ENCODE assay signal across 8 cellular contexts in the genomic region with DNA sequence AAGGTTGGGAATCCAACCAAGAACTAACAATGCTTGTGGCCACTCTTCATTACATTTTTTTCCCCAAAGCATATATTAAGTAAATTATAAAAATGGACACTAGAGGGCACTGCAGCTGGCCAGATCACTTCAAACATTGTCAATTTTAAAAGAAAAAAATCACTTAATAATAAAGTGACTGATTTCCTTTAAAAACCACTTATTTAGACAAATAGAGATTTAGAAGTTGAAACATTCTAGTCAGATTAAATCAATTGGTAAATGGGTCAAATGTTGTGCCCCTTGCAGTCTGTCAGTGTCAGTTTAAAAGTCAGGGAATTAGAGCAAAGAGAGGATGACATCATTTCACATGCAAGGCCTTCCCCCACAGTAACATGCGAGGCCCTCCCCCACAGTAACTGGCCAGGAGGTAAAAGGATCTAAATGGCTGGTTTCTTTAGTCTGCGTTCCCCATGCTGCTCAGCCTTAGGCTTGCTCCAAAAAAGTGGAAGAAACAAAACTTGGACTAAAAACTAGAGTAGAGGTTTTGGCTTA.
A peak's percentile ranks its signal among the peaks of the same experiment; 100 is the strongest.
DNase-seq lines count a peak whose midpoint lies in the region; ATAC-seq and TF ChIP-seq lines count a peak whose summit lies in the region.

No MANE protein-coding gene starts in this region.

- ATAC-seq in memory B cell (ENCODE audit: low read depth): peak; percentile 42
- ATAC-seq in stimulated activated naive CD8-positive, alpha-beta T cell treated with anti-CD3 and anti-CD28 coated beads, Interleukin-15, amount 100 ng/mL, for 72 hours: no peak
- ATAC-seq in stimulated activated memory B cell treated with anti-CD40 and anti-IgM and Interleukin-4, amounts not matched to agents 10 μg/mL and 1 μg/mL and 100 μg/mL, for 72 hours: no peak

- TF ChIP-seq CTCF in chondrocyte (IDR thresholded peaks at IDR 0.05): peak; percentile 97

- DNase-seq in CD1c-positive myeloid dendritic cell (ENCODE audit: extremely low spot score) (peak; percentile 90), HEK293T (ENCODE audit: extremely low spot score) (peak; percentile 64), NCI-H82 treated with DMSO at 0.1 percent for 48 hours (lab: John Stamatoyannopoulos, UW; ENCODE audit: unreplicated experiment) (peak; percentile 29), chondrocyte (ENCODE audit: low spot score) (no peak), memory B cell (ENCODE audit: low spot score in 2 of 2) (peak in 1 of 2 donors; percentile 36)
- no peak for DNase-seq in effector CD8-positive, alpha-beta T cell (lab: John Stamatoyannopoulos, UW)
- no peak for DNase-seq in stimulated activated naive CD8-positive, alpha-beta T cell treated with anti-CD3 and anti-CD28 coated beads, Interleukin-15, amount 100 ng/mL, for 72 hours

- H3K4me1 Mint-ChIP-seq in chondrocyte (ENCODE audit: low read depth) (peaks cover 5% of the 10 kb centered on the region), memory B cell (peaks cover 14% of the 10 kb centered on the region)
- H3K4me1 Mint-ChIP-seq in stimulated activated naive CD8-positive, alpha-beta T cell treated with anti-CD3 and anti-CD28 coated beads, Interleukin-15, amount 100 ng/mL, for 72 hours: no peaks in the 10 kb centered on the region
- peaks cover 23% of the 10 kb centered on the region for H3K4me1 Mint-ChIP-seq in stimulated activated memory B cell treated with anti-CD40 and anti-IgM and Interleukin-4, amounts not matched to agents 10 μg/mL and 1 μg/mL and 100 μg/mL, for 72 hours

- H3K27me3 Mint-ChIP-seq in chondrocyte (ENCODE audit: low read depth): peaks cover 22% of the 10 kb centered on the region
- H3K27me3 Mint-ChIP-seq in memory B cell: no peaks in the 10 kb centered on the region
- peaks cover 22% of the 10 kb centered on the region for H3K27me3 Mint-ChIP-seq in stimulated activated naive CD8-positive, alpha-beta T cell treated with anti-CD3 and anti-CD28 coated beads, Interleukin-15, amount 100 ng/mL, for 72 hours
- H3K27me3 Mint-ChIP-seq in stimulated activated memory B cell treated with anti-CD40 and anti-IgM and Interleukin-4, amounts not matched to agents 10 μg/mL and 1 μg/mL and 100 μg/mL, for 72 hours: no peaks in the 10 kb centered on the region

- no peak overlapping the region for H3K4me3 Mint-ChIP-seq in chondrocyte (ENCODE audit: unreplicated experiment)
- H3K4me3 Mint-ChIP-seq in memory B cell: no peak overlapping the region
- H3K4me3 Mint-ChIP-seq in stimulated activated naive CD8-positive, alpha-beta T cell treated with anti-CD3 and anti-CD28 coated beads, Interleukin-15, amount 100 ng/mL, for 72 hours: no peak overlapping the region
- H3K4me3 Mint-ChIP-seq in stimulated activated memory B cell treated with anti-CD40 and anti-IgM and Interleukin-4, amounts not matched to agents 10 μg/mL and 1 μg/mL and 100 μg/mL, for 72 hours: no peak overlapping the region

- CTCF ChIA-PET in HEK293T (lab: Yijun Ruan, JAX): interaction anchor here (0.6 kb wide), 1 partner anchor 321 kb away, joined by 3 read pairs; no protein-coding TSS in a partner anchor

- POLR2A ChIA-PET in HEK293T (lab: Yijun Ruan, JAX): interaction anchor here (1.2 to 1.5 kb wide), 3 partner anchors 171 to 474 kb away, joined by 3 to 5 read pairs (median 4); no protein-coding TSS in a partner anchor

- H3K36me3 Mint-ChIP-seq in chondrocyte (ENCODE audit: low read depth): peaks cover 1% of the 10 kb centered on the region
- peaks cover 4% of the 10 kb centered on the region for H3K36me3 Mint-ChIP-seq in memory B cell
- peaks cover 15% of the 10 kb centered on the region for H3K36me3 Mint-ChIP-seq in stimulated activated memory B cell treated with anti-CD40 and anti-IgM and Interleukin-4, amounts not matched to agents 10 μg/mL and 1 μg/mL and 100 μg/mL, for 72 hours

- H3K27ac Mint-ChIP-seq in chondrocyte (ENCODE audit: unreplicated experiment): no peak overlapping the region
- H3K27ac Mint-ChIP-seq in memory B cell: no peak overlapping the region
- no peak overlapping the region for H3K27ac Mint-ChIP-seq in stimulated activated naive CD8-positive, alpha-beta T cell treated with anti-CD3 and anti-CD28 coated beads, Interleukin-15, amount 100 ng/mL, for 72 hours
- no peak overlapping the region for H3K27ac Mint-ChIP-seq in stimulated activated memory B cell treated with anti-CD40 and anti-IgM and Interleukin-4, amounts not matched to agents 10 μg/mL and 1 μg/mL and 100 μg/mL, for 72 hours

- H3K9me3 Mint-ChIP-seq in chondrocyte (ENCODE audit: low read depth) (no peaks in the 10 kb centered on the region), memory B cell (no peaks in the 10 kb centered on the region)
- no peaks in the 10 kb centered on the region for H3K9me3 Mint-ChIP-seq in stimulated activated naive CD8-positive, alpha-beta T cell treated with anti-CD3 and anti-CD28 coated beads, Interleukin-15, amount 100 ng/mL, for 72 hours
- no peaks in the 10 kb centered on the region for H3K9me3 Mint-ChIP-seq in stimulated activated memory B cell treated with anti-CD40 and anti-IgM and Interleukin-4, amounts not matched to agents 10 μg/mL and 1 μg/mL and 100 μg/mL, for 72 hours

TF ChIP-seq in HEK293T, 16 proteins besides CTCF, POLR2A, EP300 and RAD21:
- TF ChIP-seq ZNF384 (IDR thresholded peaks at IDR 0.05): peak; percentile 70
- TF ChIP-seq FOXA1 (IDR thresholded peaks at IDR 0.05): no peak
- TF ChIP-seq, protein P1, sequence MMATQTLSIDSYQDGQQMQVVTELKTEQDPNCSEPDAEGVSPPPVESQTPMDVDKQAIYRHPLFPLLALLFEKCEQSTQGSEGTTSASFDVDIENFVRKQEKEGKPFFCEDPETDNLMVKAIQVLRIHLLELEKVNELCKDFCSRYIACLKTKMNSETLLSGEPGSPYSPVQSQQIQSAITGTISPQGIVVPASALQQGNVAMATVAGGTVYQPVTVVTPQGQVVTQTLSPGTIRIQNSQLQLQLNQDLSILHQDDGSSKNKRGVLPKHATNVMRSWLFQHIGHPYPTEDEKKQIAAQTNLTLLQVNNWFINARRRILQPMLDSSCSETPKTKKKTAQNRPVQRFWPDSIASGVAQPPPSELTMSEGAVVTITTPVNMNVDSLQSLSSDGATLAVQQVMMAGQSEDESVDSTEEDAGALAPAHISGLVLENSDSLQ (IDR thresholded peaks at IDR 0.05): peak; percentile 82
- peak; percentile 70 for TF ChIP-seq L3MBTL2 (conservative IDR thresholded peaks at IDR 0.05)
- TF ChIP-seq ARNT (IDR thresholded peaks at IDR 0.05): no peak
- TF ChIP-seq BHLHE40 (IDR thresholded peaks at IDR 0.05; ENCODE audit: borderline replicate concordance): no peak
- no peak for TF ChIP-seq ELF4 (IDR thresholded peaks at IDR 0.05)

Comparison
In these comparisons a context has a peak if more than half of its experiments do, and no peak if none do; other contexts are left out.
1. DNase-seq: peak in CD1c-positive myeloid dendritic cell (single experiment), HEK293T (single experiment) and NCI-H82 treated with DMSO at 0.1 percent for 48 hours (single experiment); none in chondrocyte (single experiment), effector CD8-positive, alpha-beta T cell (single experiment) and stimulated activated naive CD8-positive, alpha-beta T cell treated with anti-CD3 and anti-CD28 coated beads, Interleukin-15, amount 100 ng/mL, for 72 hours (0 of 2).